Comparison of ENCODE assay signal across 10 cellular contexts in the genomic region with DNA sequence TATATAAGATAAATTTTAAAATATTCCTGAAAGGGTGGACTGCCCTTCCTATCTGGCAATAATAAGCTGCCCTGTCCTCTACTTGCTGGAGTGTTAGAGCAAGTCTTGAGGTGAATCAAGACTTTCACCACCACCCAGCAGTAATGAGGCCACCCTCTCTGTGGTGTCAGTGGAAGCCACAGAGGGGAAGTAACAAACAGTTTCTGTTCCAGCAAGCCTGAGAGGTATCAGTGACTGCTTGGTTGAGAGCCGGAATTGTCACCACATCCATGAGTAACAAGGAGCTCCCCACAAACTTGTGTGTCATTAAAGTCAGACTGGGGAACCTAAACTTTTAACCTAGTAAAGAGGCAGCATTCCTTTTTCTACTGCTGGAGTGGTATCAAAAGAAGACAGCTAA.
A peak's percentile ranks its signal among the peaks of the same experiment; 100 is the strongest.
DNase-seq lines count a peak whose midpoint lies in the region; ATAC-seq lines count a peak whose summit lies in the region.
"Had no signal": no experiment of that assay in that cellular context is flagged by ENCODE, and none has a peak within 500 bp of the region (broad histone marks: within the 10 kb centered on the region; RNA-seq: fewer than 3 reads in every experiment).

No MANE protein-coding gene starts in this region.

- no peaks in the 10 kb centered on the region for H3K9me3 ChIP-seq in right cardiac atrium (ENCODE audit: control insufficient read depth, low read length)

- WGBS in right cardiac atrium = 87% methylated on average over 1 of the region's 1 CpG

- no peak overlapping the region for H3K27ac ChIP-seq in right cardiac atrium (ENCODE audit: low read length)

- intact Hi-C loops in right cardiac atrium (cut with DNase I) = no loop called here

- no peaks in the 10 kb centered on the region for H3K4me1 ChIP-seq in right cardiac atrium (ENCODE audit: control insufficient read depth, insufficient read depth, low read length)

- DNase-seq in ELR (ENCODE audit: low read depth) = peak; percentile 40
- peak; percentile 9 for DNase-seq in activated gamma-delta T cell treated with anti-CD3 and anti-CD28 coated beads, Interleukin-2, amount 50 U/mL, for 16 hours (ENCODE audit: low read depth)
- no peak for DNase-seq in mucosa of gallbladder (ENCODE audit: low spot score)
- DNase-seq in G401 (ENCODE audit: low spot score) = no peak
- no peak for DNase-seq in NCI-H1436 (lab: John Stamatoyannopoulos, UW)
- DNase-seq in right cardiac atrium = no peak
- DNase-seq: IMR-90, T1000 had no signal

- in situ Hi-C loops in G401 (cut with HindIII; ENCODE audit: low sequenced_read_pairs) = no loop called here

- no peaks in the 10 kb centered on the region for H3K27me3 ChIP-seq in right cardiac atrium (ENCODE audit: control insufficient read depth, insufficient read depth)

- no peak overlapping the region for H3K4me3 ChIP-seq in right cardiac atrium (ENCODE audit: low read length)

- ATAC-seq in GM21360 (IDR thresholded peaks at IDR 0.05; ENCODE audit: unreplicated experiment) (peak; percentile 55), HG03378 (IDR thresholded peaks at IDR 0.05; ENCODE audit: unreplicated experiment) (peak; percentile 99), right cardiac atrium (no peak)

Comparison
In these comparisons a context has a peak if more than half of its experiments do, and no peak if none do; other contexts are left out.
1. DNase-seq: peak in ELR (single experiment) and activated gamma-delta T cell treated with anti-CD3 and anti-CD28 coated beads, Interleukin-2, amount 50 U/mL, for 16 hours (single experiment); none in mucosa of gallbladder (single experiment), G401 (single experiment), NCI-H1436 (single experiment) and right cardiac atrium (0 of 3).
2. ATAC-seq: peak in GM21360 (single experiment) and HG03378 (single experiment); none in right cardiac atrium (0 of 2).